In genomic region chr11:118696673-118697226, GRCh38 we compare ENCODE assay signal across 23 cellular contexts. TPM values are rescaled to one million over a fixed set of nuclear protein-coding genes. Genes with fewer than 3 reads are reported as not detected.
DNase-seq lines count a peak whose midpoint lies in the region; ATAC-seq, FAIRE-seq and TF ChIP-seq lines count a peak whose summit lies in the region.
"Had no signal": no experiment of that assay in that cellular context is flagged by ENCODE, and none has a peak within 500 bp of the region (broad histone marks: within the 10 kb centered on the region; RNA-seq: fewer than 3 reads in every experiment).

No MANE protein-coding gene starts in this region.

- peaks cover 69% of the 10 kb centered on the region for H3K4me1 Mint-ChIP-seq in CD4-positive, alpha-beta T cell (ENCODE audit: low read depth)

- peak overlapping the region; percentile 97 for H3K27ac Mint-ChIP-seq in CD4-positive, alpha-beta T cell

- no peak for DNase-seq in CD4-positive, alpha-beta T cell
- DNase-seq in GM12892 (ENCODE audit: insufficient read length), result no peak
- no peak for DNase-seq in RWPE1 (ENCODE audit: low spot score)
- DNase-seq in iPS-NIHi11 (ENCODE audit: low spot score), result peak; percentile 31
- DNase-seq in NCI-H2081 (lab: John Stamatoyannopoulos, UW), result no peak
- DNase-seq in left ventricle myocardium superior, result no peak
- no peak for DNase-seq in dorsolateral prefrontal cortex
- no peak for DNase-seq in mucosa of descending colon
- DNase-seq: body of pancreas; COR-L47; DMS79 treated with DMSO at 0.1 percent for 48 hours; glutamatergic neuron; NCI-H187; NCI-H345; stimulated activated CD4-positive, alpha-beta T cell treated with anti-CD3 and anti-CD28 coated beads, Interleukin-4, amount 100 ng/mL, for 24 hours; stomach; T1000; transverse colon had no signal

- no peak overlapping the region for H3K4me3 Mint-ChIP-seq in CD4-positive, alpha-beta T cell

- no peaks in the 10 kb centered on the region for H3K36me3 Mint-ChIP-seq in CD4-positive, alpha-beta T cell (ENCODE audit: low read depth)
- H3K36me3 Mint-ChIP-seq: IgD-negative memory B cell had no signal

- peaks cover 3% of the 10 kb centered on the region for H3K9me3 Mint-ChIP-seq in CD4-positive, alpha-beta T cell

- peaks cover 6% of the 10 kb centered on the region for H3K4me1 ChIP-seq in mucosa of descending colon (ENCODE audit: low read depth)
- H3K4me1 ChIP-seq: body of pancreas had no signal

- peak; percentile 84 for FAIRE-seq in GM12892 (lab: Jason Lieb, UNC)
- FAIRE-seq: endometrium had no signal

- no peak for TF ChIP-seq CTCF in CD4-positive, alpha-beta T cell (IDR thresholded peaks at IDR 0.05)
- TF ChIP-seq CTCF in RWPE1 (conservative IDR thresholded peaks at IDR 0.05; ENCODE audit: low read depth) (no peak), dorsolateral prefrontal cortex (IDR thresholded peaks at IDR 0.05 in 54 of 56, conservative IDR thresholded peaks at IDR 0.05 in 2 of 56; ENCODE audit: low read depth in 1 of 56, partially characterized antibody in 56 of 56) (no peak), mucosa of descending colon (IDR thresholded peaks at IDR 0.05) (no peak)

- no peaks in the 10 kb centered on the region for H3K27me3 Mint-ChIP-seq in CD4-positive, alpha-beta T cell
- H3K27me3 Mint-ChIP-seq: IgD-negative memory B cell had no signal

- H3K36me3 ChIP-seq in mucosa of descending colon (ENCODE audit: low read depth), result no peaks in the 10 kb centered on the region
- H3K36me3 ChIP-seq: neutrophil, stomach, transverse colon had no signal

- peak overlapping the region; percentile 16 for H3K27ac ChIP-seq in CD4-positive, alpha-beta T cell (ENCODE audit: low read depth, low read length)
- H3K27ac ChIP-seq in RWPE1 (peak overlapping the region; percentile 15; the same call in 1 of the 2 replicates), dorsolateral prefrontal cortex (no peak overlapping the region)
- H3K27ac ChIP-seq: body of pancreas, coronary artery, neutrophil, stomach, transverse colon had no signal

- ATAC-seq in CD4-positive, alpha-beta T cell (ENCODE audit: poor library complexity), result no peak
- ATAC-seq in left ventricle myocardium superior (no peak), mucosa of descending colon (no peak)
- ATAC-seq: body of pancreas had no signal

- no peak overlapping the region for H3K4me3 ChIP-seq in dorsolateral prefrontal cortex
- H3K4me3 ChIP-seq in mucosa of descending colon, result no peak overlapping the region
- H3K4me3 ChIP-seq: body of pancreas, coronary artery, stomach, transverse colon had no signal

- intact Hi-C loops in CD4-positive, alpha-beta T cell (cut with DNase I, micrococcal nuclease), result loop anchor here in 1 of 2 experiments (5.0 to 10.0 kb wide), 2 partner anchors 181 to 258 kb away; partner anchors contain the start of gene UPK2
- intact Hi-C loops in left ventricle myocardium superior (cut with micrococcal nuclease), result no loop called here
- intact Hi-C loops in dorsolateral prefrontal cortex (cut with DNase I), result loop anchor here (5.0 to 10.0 kb wide), 2 partner anchors 46 to 258 kb away; partner anchors contain the start of gene UPK2 (in 1 of the 2)
- intact Hi-C loops in mucosa of descending colon (cut with DNase I, micrococcal nuclease), result loop anchor here in 1 of 2 donors (10.0 kb wide), 1 partner anchor 258 kb away; the partner anchor contains the start of gene UPK2

- peak; percentile 54; the same call in 1 of the 2 replicates for TF ChIP-seq POLR2A in GM12892 (IDR thresholded peaks at IDR 0.05; ENCODE audit: low read depth, low read length)

- POLR2A ChIA-PET in CD4-positive, alpha-beta T cell (lab: Charles Lee), result interaction anchor here (0.9 to 5.9 kb wide), 3 partner anchors 8 to 229 kb away, joined by 3 to 55 read pairs (median 4); partner anchors contain the start of gene BCL9L
- POLR2A ChIA-PET in RWPE1 (lab: Yijun Ruan, JAX; ENCODE audit: low non-redundant PET), result no interaction called here

- no peaks in the 10 kb centered on the region for H3K9me3 ChIP-seq in CD4-positive, alpha-beta T cell (ENCODE audit: control insufficient read depth, low read length)
- H3K9me3 ChIP-seq in mucosa of descending colon, result no peaks in the 10 kb centered on the region
- H3K9me3 ChIP-seq: body of pancreas, neutrophil, transverse colon had no signal

- no peaks in the 10 kb centered on the region for H3K27me3 ChIP-seq in CD4-positive, alpha-beta T cell (ENCODE audit: control insufficient read depth, insufficient read depth, low read length)
- H3K27me3 ChIP-seq in dorsolateral prefrontal cortex, result no peaks in the 10 kb centered on the region
- H3K27me3 ChIP-seq: body of pancreas, neutrophil, stomach, transverse colon had no signal

- CTCF ChIA-PET in CD4-positive, alpha-beta T cell (lab: Charles Lee), result no interaction called here
- CTCF ChIA-PET in RWPE1 (lab: Yijun Ruan, JAX), result no interaction called here

RNA-seq across cellular contexts. Expression of gene TREH, which starts 17.3 kb away (rescaled TPM):
- total RNA-seq in CD4-positive, alpha-beta T cell, result not detected
- not detected for polyA plus RNA-seq in GM12892 (2012; ENCODE audit: missing spikeins)
- not detected for total RNA-seq in left ventricle myocardium superior
- not detected for total RNA-seq in dorsolateral prefrontal cortex
- total RNA-seq in mucosa of descending colon, result 1 to 10 TPM; 1.1 to 3.9 (median 2.2) TPM
- total RNA-seq: activated CD8-positive, alpha-beta memory T cell treated with anti-CD3 and anti-CD28 coated beads for 36 hours had no signal
- polyA plus RNA-seq: IgD-negative memory B cell had no signal

Comparison
In these comparisons a context has a peak if more than half of its experiments do, and no peak if none do; other contexts are left out.
1. H3K27ac ChIP-seq: peak in CD4-positive, alpha-beta T cell (single experiment) and RWPE1 (single experiment); none in dorsolateral prefrontal cortex (0 of 59).